In the genomic region with DNA sequence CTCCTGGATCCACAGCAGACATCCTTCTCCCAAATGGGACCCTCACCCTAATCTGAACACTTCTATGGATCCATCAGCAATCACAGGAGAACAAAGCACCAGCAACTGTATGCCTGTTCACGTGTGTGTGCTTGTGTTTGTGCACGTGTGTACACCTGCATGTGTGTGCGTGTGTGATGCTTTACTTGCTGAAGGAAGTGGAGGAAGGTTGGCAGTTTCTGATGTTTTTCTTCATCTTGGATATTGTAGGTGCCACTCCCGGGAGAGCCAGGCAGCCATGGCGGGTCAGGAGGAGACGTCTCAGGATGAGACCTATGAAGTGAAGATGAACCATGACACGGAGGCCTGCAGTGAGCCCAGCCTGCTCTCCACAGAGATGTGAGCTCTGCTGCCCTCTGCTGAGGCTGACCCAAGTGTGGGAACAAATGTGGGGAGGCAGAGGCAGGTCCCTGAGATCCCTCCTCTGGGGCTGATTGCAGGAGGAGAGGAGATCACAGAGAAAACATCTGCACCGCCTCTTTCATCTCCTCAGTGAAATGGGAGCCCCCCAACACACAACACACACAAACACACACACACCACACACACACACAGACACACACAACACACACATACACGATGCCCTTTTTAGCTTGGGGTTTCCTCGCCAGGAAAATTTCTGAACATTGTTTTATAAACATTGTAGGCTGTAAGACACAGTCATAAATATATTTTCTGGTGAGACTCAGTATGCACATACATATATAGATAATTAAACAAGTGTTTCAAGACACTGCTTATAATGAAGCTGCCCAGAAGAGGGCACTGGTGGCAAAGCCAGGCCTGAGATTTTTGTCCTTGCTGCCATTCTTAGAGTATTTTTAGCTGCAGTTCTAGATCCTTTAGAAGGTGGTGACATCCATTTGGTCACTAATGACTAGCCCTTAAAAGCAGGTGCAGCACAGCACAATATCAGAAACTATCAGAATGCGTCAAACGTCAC, we compare ENCODE assay signal across 2 cellular contexts.
TF ChIP-seq lines count a peak whose summit lies in the region.

No MANE protein-coding gene starts in this region.

TF ChIP-seq in Ishikawa, 13 proteins besides CTCF, POLR2A, EP300 and RAD21 (continued from another document):
- TF ChIP-seq REST (IDR thresholded peaks at IDR 0.05; ENCODE audit: low read depth) = no peak
- no peak for TF ChIP-seq EGR1 (IDR thresholded peaks at IDR 0.05)
- TF ChIP-seq YY1 (IDR thresholded peaks at IDR 0.05; ENCODE audit: low read depth) = no peak
- TF ChIP-seq TEAD4 (IDR thresholded peaks at IDR 0.05) = no peak
- TF ChIP-seq CEBPB (IDR thresholded peaks at IDR 0.05) = no peak
- no peak for TF ChIP-seq TCF12 (IDR thresholded peaks at IDR 0.05; ENCODE audit: low read depth)
- no peak for TF ChIP-seq TAF1 (IDR thresholded peaks at IDR 0.05; ENCODE audit: low read depth)
- TF ChIP-seq, protein P1, sequence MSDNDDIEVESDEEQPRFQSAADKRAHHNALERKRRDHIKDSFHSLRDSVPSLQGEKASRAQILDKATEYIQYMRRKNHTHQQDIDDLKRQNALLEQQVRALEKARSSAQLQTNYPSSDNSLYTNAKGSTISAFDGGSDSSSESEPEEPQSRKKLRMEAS (IDR thresholded peaks at IDR 0.05) = no peak
- no peak for TF ChIP-seq USF1 (IDR thresholded peaks at IDR 0.05)

TF ChIP-seq in HepG2, 621 proteins besides CTCF, POLR2A, EP300 and RAD21 (continued from another document):
- peak; percentile 95 for TF ChIP-seq ZNF646 (CRISPR knock-in tag; IDR thresholded peaks at IDR 0.05)
